27 cellular contexts compared by ENCODE assay signal in genomic region chr5:637581-638450, GRCh38. TPM values are rescaled to one million over a fixed set of nuclear protein-coding genes. Genes with fewer than 3 reads are reported as not detected.
"Had no signal": no experiment of that assay in that cellular context is flagged by ENCODE, and none has a peak within 500 bp of the region (broad histone marks: within the 10 kb centered on the region; RNA-seq: fewer than 3 reads in every experiment).

No MANE protein-coding gene starts in this region.

- H3K27ac ChIP-seq: dorsolateral prefrontal cortex, esophagus squamous epithelium, gastrocnemius medialis, sigmoid colon, SJCRH30, thoracic aorta, upper lobe of left lung had no signal

- H3K9me3 Mint-ChIP-seq: activated CD4-positive, alpha-beta T cell treated with anti-CD3 and anti-CD28 coated beads, Interleukin-2, amount 10 ng/mL, durations not matched to agents 7 days and 5 days; activated naive CD8-positive, alpha-beta T cell treated with anti-CD3 and anti-CD28 coated beads, Interleukin-2, amount 50 U/mL, for 24 hours; effector memory CD8-positive, alpha-beta T cell had no signal

- H3K27me3 ChIP-seq: dorsolateral prefrontal cortex, esophagus squamous epithelium, gastrocnemius medialis, sigmoid colon, SJCRH30, upper lobe of left lung had no signal

- H3K4me1 ChIP-seq: esophagus squamous epithelium, gastrocnemius medialis, sigmoid colon, SJCRH30, upper lobe of left lung had no signal

- H3K4me1 Mint-ChIP-seq: activated CD4-positive, alpha-beta T cell treated with anti-CD3 and anti-CD28 coated beads, Interleukin-2, amount 10 ng/mL, durations not matched to agents 7 days and 5 days; activated naive CD8-positive, alpha-beta T cell treated with anti-CD3 and anti-CD28 coated beads, Interleukin-2, amount 50 U/mL, for 24 hours; memory B cell; stimulated activated naive B cell treated with anti-CD40 and anti-IgM and Interleukin-4, amounts not matched to agents 10 μg/mL and 1 μg/mL and 100 μg/mL, for 72 hours had no signal

- H3K4me3 ChIP-seq: dorsolateral prefrontal cortex, esophagus squamous epithelium, gastrocnemius medialis, sigmoid colon, SJCRH30, smooth muscle cell, thoracic aorta, upper lobe of left lung had no signal

- H3K27me3 Mint-ChIP-seq: activated CD4-positive, alpha-beta T cell treated with anti-CD3 and anti-CD28 coated beads, Interleukin-2, amount 10 ng/mL, durations not matched to agents 7 days and 5 days; activated naive CD8-positive, alpha-beta T cell treated with anti-CD3 and anti-CD28 coated beads, Interleukin-2, amount 50 U/mL, for 24 hours; effector memory CD8-positive, alpha-beta T cell; memory B cell; stimulated activated naive B cell treated with anti-CD40 and anti-IgM and Interleukin-4, amounts not matched to agents 10 μg/mL and 1 μg/mL and 100 μg/mL, for 72 hours had no signal

- H3K27ac Mint-ChIP-seq: activated CD4-positive, alpha-beta T cell treated with anti-CD3 and anti-CD28 coated beads, Interleukin-2, amount 10 ng/mL, durations not matched to agents 7 days and 5 days; activated CD8-positive, alpha-beta T cell treated with anti-CD3 and anti-CD28 coated beads, Interleukin-2, amount 10 ng/mL, durations not matched to agents 7 days and 5 days; activated naive CD8-positive, alpha-beta T cell treated with anti-CD3 and anti-CD28 coated beads, Interleukin-2, amount 50 U/mL, for 24 hours; effector memory CD8-positive, alpha-beta T cell; memory B cell; stimulated activated naive B cell treated with anti-CD40 and anti-IgM and Interleukin-4, amounts not matched to agents 10 μg/mL and 1 μg/mL and 100 μg/mL, for 72 hours had no signal

- ATAC-seq: activated CD8-positive, alpha-beta T cell treated with anti-CD3 and anti-CD28 coated beads, Interleukin-2, amount 10 ng/mL, durations not matched to agents 7 days and 5 days; activated naive CD8-positive, alpha-beta T cell treated with anti-CD3 and anti-CD28 coated beads, Interleukin-2, amount 50 U/mL, for 24 hours; effector memory CD8-positive, alpha-beta T cell; gastrocnemius medialis; left ventricle myocardium superior; stimulated activated naive B cell treated with anti-CD40 and anti-IgM and Interleukin-4, amounts not matched to agents 10 μg/mL and 1 μg/mL and 100 μg/mL, for 72 hours had no signal

- H3K4me3 Mint-ChIP-seq: activated CD4-positive, alpha-beta T cell treated with anti-CD3 and anti-CD28 coated beads, Interleukin-2, amount 10 ng/mL, durations not matched to agents 7 days and 5 days; activated CD8-positive, alpha-beta T cell treated with anti-CD3 and anti-CD28 coated beads, Interleukin-2, amount 10 ng/mL, durations not matched to agents 7 days and 5 days; activated naive CD8-positive, alpha-beta T cell treated with anti-CD3 and anti-CD28 coated beads, Interleukin-2, amount 50 U/mL, for 24 hours; effector memory CD8-positive, alpha-beta T cell; memory B cell; stimulated activated naive B cell treated with anti-CD40 and anti-IgM and Interleukin-4, amounts not matched to agents 10 μg/mL and 1 μg/mL and 100 μg/mL, for 72 hours had no signal

- DNase-seq: activated CD4-positive, alpha-beta T cell treated with anti-CD3 and anti-CD28 coated beads, Interleukin-2, amount 10 ng/mL, durations not matched to agents 7 days and 5 days; activated CD8-positive, alpha-beta memory T cell treated with anti-CD3 and anti-CD28 coated beads, Interleukin-2, amount 50 U/mL, for 4 hours; activated CD8-positive, alpha-beta T cell treated with anti-CD3 and anti-CD28 coated beads, Interleukin-2, amount 10 ng/mL, durations not matched to agents 7 days and 5 days; activated gamma-delta T cell; activated naive CD4-positive, alpha-beta T cell treated with anti-CD3 and anti-CD28 coated beads, Interleukin-2, amount 50 U/mL, for 16 hours; activated naive CD8-positive, alpha-beta T cell treated with anti-CD3 and anti-CD28 coated beads, Interleukin-2, amount 50 U/mL, for 24 hours; activated T-cell treated with anti-CD3 and anti-CD28 coated beads, Interleukin-2, amount 50 U/mL, for 48 hours; central memory CD4-positive, alpha-beta T cell; dorsolateral prefrontal cortex; effector memory CD8-positive, alpha-beta T cell; esophagus squamous epithelium; gastrocnemius medialis; hippocampal formation; left ventricle myocardium superior; retina; sigmoid colon; SJCRH30; stimulated activated CD4-positive, alpha-beta T cell treated with anti-CD3 and anti-CD28 coated beads, Interleukin-2, amount 100 ng/mL, for 48 hours; stimulated activated CD8-positive, alpha-beta memory T cell treated with anti-CD3 and anti-CD28 coated beads, Interleukin-4, amount 100 ng/mL, for 48 hours; stimulated activated naive B cell treated with anti-CD40 and anti-IgM and Interleukin-4, amounts not matched to agents 10 μg/mL and 1 μg/mL and 100 μg/mL, for 72 hours; T-helper 1 cell; T1000; upper lobe of left lung had no signal

- H3K4me2 ChIP-seq: smooth muscle cell had no signal

- H3K9me3 ChIP-seq: esophagus squamous epithelium, gastrocnemius medialis, sigmoid colon, SJCRH30, thoracic aorta, upper lobe of left lung had no signal

- FAIRE-seq: colon had no signal

RNA-seq across cellular contexts. Expression of gene TPPP, which starts 55.3 kb away (rescaled TPM):
- total RNA-seq: smooth muscle cell had no signal
- polyA plus RNA-seq: smooth muscle cell had no signal
